ENCODE assay signal across 1 cellular context in the genomic region with DNA sequence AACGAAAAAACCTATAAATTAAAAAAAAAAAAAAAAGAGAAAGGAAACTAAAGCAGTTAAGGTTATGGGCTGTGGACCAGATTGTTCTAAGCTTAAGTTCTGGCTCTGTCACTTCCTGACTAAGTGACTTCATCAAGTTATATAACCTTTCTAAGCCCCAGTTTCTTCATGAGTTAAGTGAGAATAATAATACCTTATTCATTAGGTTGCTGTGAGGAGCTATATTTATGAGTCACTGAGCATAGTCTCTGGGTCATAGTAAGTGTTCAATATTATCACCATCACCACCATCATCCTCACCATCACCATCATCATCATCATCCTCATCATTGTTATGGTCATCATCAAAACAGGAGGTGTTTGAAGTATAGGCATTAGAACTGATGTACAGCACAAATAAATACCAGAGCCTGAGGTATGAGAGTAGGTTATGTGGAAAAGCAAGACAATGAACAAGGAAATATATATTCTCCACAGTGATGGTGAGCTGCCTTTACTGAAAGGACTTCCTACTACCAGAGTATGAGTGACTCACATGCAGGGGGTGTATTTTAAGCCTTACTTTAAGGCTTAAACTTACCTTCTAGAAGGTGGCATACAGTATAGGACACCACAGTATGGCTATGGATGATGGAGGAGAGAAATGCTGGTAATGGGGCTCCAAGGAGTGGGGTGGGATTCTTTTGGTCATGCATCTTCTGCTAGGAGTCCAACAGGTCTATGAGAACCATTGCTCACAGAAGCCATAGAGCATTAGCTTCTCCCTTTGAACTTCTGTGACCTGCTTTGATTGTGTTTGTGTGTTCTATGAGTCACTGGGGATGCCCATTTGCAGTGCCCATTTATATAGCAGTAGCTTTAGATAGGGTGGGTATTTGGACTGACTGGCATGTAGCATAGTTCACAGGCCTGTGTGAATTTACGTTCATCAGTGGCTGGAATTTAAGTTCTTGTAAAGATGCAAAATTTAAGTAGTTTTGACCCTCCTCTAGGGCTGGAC.
TF ChIP-seq lines count a peak whose summit lies in the region.

No MANE protein-coding gene starts in this region.

TF ChIP-seq in HepG2, 621 proteins besides CTCF, POLR2A, EP300 and RAD21 (continued from another document):
- TF ChIP-seq, protein P1, sequence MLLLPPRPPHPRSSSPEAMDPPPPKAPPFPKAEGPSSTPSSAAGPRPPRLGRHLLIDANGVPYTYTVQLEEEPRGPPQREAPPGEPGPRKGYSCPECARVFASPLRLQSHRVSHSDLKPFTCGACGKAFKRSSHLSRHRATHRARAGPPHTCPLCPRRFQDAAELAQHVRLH (CRISPR knock-in tag; IDR thresholded peaks at IDR 0.05; ENCODE audit: borderline replicate concordance, low read depth) = no peak
- peak; percentile 81 for TF ChIP-seq CREB1 (IDR thresholded peaks at IDR 0.05)
- TF ChIP-seq CREB1 (CRISPR knock-in tag; IDR thresholded peaks at IDR 0.05) = no peak
- no peak for TF ChIP-seq ZNF567 (CRISPR knock-in tag; IDR thresholded peaks at IDR 0.05; ENCODE audit: borderline replicate concordance)
